In genomic region chr11:44894217-44894617, GRCh38 we compare ENCODE assay signal across 8 cellular contexts. TPM values are rescaled to one million over a fixed set of nuclear protein-coding genes. Genes with fewer than 3 reads are reported as not detected.
DNase-seq lines count a peak whose midpoint lies in the region; ATAC-seq, FAIRE-seq and TF ChIP-seq lines count a peak whose summit lies in the region.

No MANE protein-coding gene starts in this region.

- FAIRE-seq in G401.6 (lab: Jason Lieb, UNC) = peak; percentile 37

- peak; percentile 72 for ATAC-seq in RWPE2 (ENCODE audit: low read depth)
- no peak for ATAC-seq in HG03139 (IDR thresholded peaks at IDR 0.05; ENCODE audit: unreplicated experiment)

- DNase-seq in HuH-7.5 (ENCODE audit: low spot score) (peak; percentile 54), RWPE2 (ENCODE audit: low spot score) (no peak), activated gamma-delta T cell treated with Interleukin-2 at 50 U/mL for 16 hours (peak; percentile 42), germinal center (ENCODE audit: low spot score) (peak; percentile 65), prostate gland (ENCODE audit: low spot score) (peak; percentile 30), ureter (ENCODE audit: low spot score) (peak; percentile 70)

- H3K4me3 ChIP-seq in RWPE2 (ENCODE audit: severe bottlenecking) = no peak overlapping the region
- H3K4me3 ChIP-seq in prostate gland = no peak overlapping the region

- intact Hi-C loops in prostate gland (cut with DNase I) = loop anchor here (1.0 to 5.0 kb wide), 3 partner anchors 92 to 267 kb away; no protein-coding TSS in a partner anchor

- H3K36me3 ChIP-seq in RWPE2 (ENCODE audit: low read depth) (no peaks in the 10 kb centered on the region), prostate gland (no peaks in the 10 kb centered on the region)

- 22% methylated on average over 13 of the region's 13 CpGs for WGBS in prostate gland

- H3K4me1 ChIP-seq in RWPE2 (ENCODE audit: insufficient read depth, poor library complexity, severe bottlenecking) = no peaks in the 10 kb centered on the region
- no peaks in the 10 kb centered on the region for H3K4me1 ChIP-seq in prostate gland (replicated peaks)

- H3K9me3 ChIP-seq in RWPE2 (ENCODE audit: severe bottlenecking) = no peaks in the 10 kb centered on the region
- H3K9me3 ChIP-seq in prostate gland = no peaks in the 10 kb centered on the region

- TF ChIP-seq CTCF in RWPE2 (IDR thresholded peaks at IDR 0.05; ENCODE audit: poor library complexity, severe bottlenecking) = peak; percentile 70
- TF ChIP-seq CTCF in prostate gland (IDR thresholded peaks at IDR 0.05) = peak; percentile 47 to 76 (median 68)

- H3K27me3 ChIP-seq in RWPE2 (ENCODE audit: insufficient read depth, poor library complexity, severe bottlenecking) (no peaks in the 10 kb centered on the region), prostate gland (replicated peaks; ENCODE audit: insufficient read depth) (no peaks in the 10 kb centered on the region)

- H3K27ac ChIP-seq in RWPE2 (ENCODE audit: poor library complexity, severe bottlenecking) (no peak overlapping the region), prostate gland (peak overlapping the region; percentile 3 to 50)

- no peak for TF ChIP-seq POLR2A in prostate gland (IDR thresholded peaks at IDR 0.05)

RNA-seq across cellular contexts. Expression of gene TP53I11, which starts 56.5 kb away (rescaled TPM):
- total RNA-seq in prostate gland (100 to 1,000 TPM in 1 of 2 donors, 10 to 100 TPM in 1; 72.0 to 115 TPM), ureter (67.7 TPM)
